Comparison of ENCODE assay signal across 12 cellular contexts in genomic region chr4:83340692-83341343, GRCh38. TPM values are rescaled to one million over a fixed set of nuclear protein-coding genes. Genes with fewer than 3 reads are reported as not detected.
DNase-seq lines count a peak whose midpoint lies in the region; ATAC-seq, FAIRE-seq and TF ChIP-seq lines count a peak whose summit lies in the region.
"Had no signal": no experiment of that assay in that cellular context is flagged by ENCODE, and none has a peak within 500 bp of the region (broad histone marks: within the 10 kb centered on the region; RNA-seq: fewer than 3 reads in every experiment).

No MANE protein-coding gene starts in this region.

- peaks cover 43% of the 10 kb centered on the region for H3K27me3 Mint-ChIP-seq in activated CD8-positive, alpha-beta memory T cell treated with anti-CD3 and anti-CD28 coated beads, Interleukin-2, amount 10 ng/mL, durations not matched to agents 7 days and 5 days

- peak overlapping the region; percentile 72 for H3K27ac Mint-ChIP-seq in activated CD8-positive, alpha-beta memory T cell treated with anti-CD3 and anti-CD28 coated beads, Interleukin-2, amount 10 ng/mL, durations not matched to agents 7 days and 5 days

- H3K4me3 Mint-ChIP-seq in activated CD8-positive, alpha-beta memory T cell treated with anti-CD3 and anti-CD28 coated beads, Interleukin-2, amount 10 ng/mL, durations not matched to agents 7 days and 5 days: peak overlapping the region; percentile 26

- CTCF ChIA-PET in activated CD8-positive, alpha-beta memory T cell treated with anti-CD3 and anti-CD28 coated beads, Interleukin-2, amount 10 ng/mL, durations not matched to agents 7 days and 5 days (lab: Charles Lee): interaction anchor here (1.2 to 1.8 kb wide), 3 partner anchors 15 to 75 kb away, joined by 3 to 5 read pairs (median 4); no protein-coding TSS in a partner anchor

- TF ChIP-seq EP300 in gastroesophageal sphincter (IDR thresholded peaks at IDR 0.05): no peak

- peaks cover 0 to 17% (median 0%) of the 10 kb centered on the region in 3 donors for H3K9me3 ChIP-seq in gastroesophageal sphincter

- H3K4me1 Mint-ChIP-seq in activated CD8-positive, alpha-beta memory T cell treated with anti-CD3 and anti-CD28 coated beads, Interleukin-2, amount 10 ng/mL, durations not matched to agents 7 days and 5 days: peaks cover 21% of the 10 kb centered on the region

- H3K4me3 ChIP-seq in gastroesophageal sphincter: no peak overlapping the region
- H3K4me3 ChIP-seq: ascending aorta, spleen, uterus had no signal

- TF ChIP-seq CTCF in gastroesophageal sphincter (IDR thresholded peaks at IDR 0.05): no peak

- WGBS in gastroesophageal sphincter (ENCODE audit: low coverage in 1 of 2), 2 donors: 49 to 89% methylated on average over 1 to 2 of the region's 2 CpGs

- peaks cover 9% of the 10 kb centered on the region for H3K9me3 Mint-ChIP-seq in activated CD8-positive, alpha-beta memory T cell treated with anti-CD3 and anti-CD28 coated beads, Interleukin-2, amount 10 ng/mL, durations not matched to agents 7 days and 5 days (ENCODE audit: low read depth)

- no peaks in the 10 kb centered on the region for H3K4me1 ChIP-seq in gastroesophageal sphincter
- H3K4me1 ChIP-seq: ascending aorta, uterus had no signal

- H3K27ac ChIP-seq in gastroesophageal sphincter: no peak overlapping the region
- H3K27ac ChIP-seq: ascending aorta, spleen, uterus had no signal

- H3K27me3 ChIP-seq in gastroesophageal sphincter: peaks cover 29% of the 10 kb centered on the region
- H3K27me3 ChIP-seq: ascending aorta, uterus had no signal

- peak; percentile 56 for FAIRE-seq in GM19239 (lab: Jason Lieb, UNC)

- H3K36me3 Mint-ChIP-seq in activated CD8-positive, alpha-beta memory T cell treated with anti-CD3 and anti-CD28 coated beads, Interleukin-2, amount 10 ng/mL, durations not matched to agents 7 days and 5 days: peaks cover 12% of the 10 kb centered on the region

- TF ChIP-seq POLR2A in gastroesophageal sphincter (IDR thresholded peaks at IDR 0.05): no peak

- H3K36me3 ChIP-seq in gastroesophageal sphincter: no peaks in the 10 kb centered on the region
- H3K36me3 ChIP-seq: ascending aorta, spleen, uterus had no signal

- ATAC-seq in HG03103 (IDR thresholded peaks at IDR 0.05; ENCODE audit: low read depth, unreplicated experiment): peak; percentile 60
- ATAC-seq in activated CD8-positive, alpha-beta memory T cell treated with anti-CD3 and anti-CD28 coated beads, Interleukin-2, amount 10 ng/mL, durations not matched to agents 7 days and 5 days: peak; percentile 89
- ATAC-seq in gastroesophageal sphincter: no peak
- ATAC-seq in HG03196 (IDR thresholded peaks at IDR 0.05; ENCODE audit: unreplicated experiment): no peak

- DNase-seq in GM19239 (ENCODE audit: insufficient read length, low spot score) (no peak), NCI-H128 (lab: John Stamatoyannopoulos, UW; ENCODE audit: unreplicated experiment) (no peak)
- peak; percentile 77 for DNase-seq in activated CD8-positive, alpha-beta memory T cell treated with anti-CD3 and anti-CD28 coated beads, Interleukin-2, amount 10 ng/mL, durations not matched to agents 7 days and 5 days
- peak; percentile 38 to 42 for DNase-seq in stimulated activated CD8-positive, alpha-beta memory T cell treated with anti-CD3 and anti-CD28 coated beads, Interleukin-15, amount 100 ng/mL, for 48 hours (ENCODE audit: low read depth in 2 of 2)
- DNase-seq: GF-D8, NCI-H1417 treated with DMSO at 0.1 percent for 48 hours, spleen, uterus had no signal

RNA-seq across cellular contexts. Expression of gene HPSE, which starts 6.2 kb away (rescaled TPM):
- total RNA-seq in activated CD8-positive, alpha-beta memory T cell treated with anti-CD3 and anti-CD28 coated beads, Interleukin-2, amount 10 ng/mL, durations not matched to agents 7 days and 5 days: 10 to 100 TPM; 18.4 to 19.6 TPM
- 1 to 10 TPM in 2 of 4 donors, under 1 TPM in 2; 0.47 to 3.3 (median 1.5) TPM for total RNA-seq in gastroesophageal sphincter

RNA-seq across cellular contexts. Expression of gene COQ2, which starts 56.2 kb away (rescaled TPM):
- 10 to 100 TPM; 20.6 to 21.9 TPM for total RNA-seq in activated CD8-positive, alpha-beta memory T cell treated with anti-CD3 and anti-CD28 coated beads, Interleukin-2, amount 10 ng/mL, durations not matched to agents 7 days and 5 days
- 1 to 10 TPM; 5.0 to 8.9 (median 5.5) TPM for total RNA-seq in gastroesophageal sphincter

Comparison
In these comparisons a context has a peak if more than half of its experiments do, and no peak if none do; other contexts are left out.
1. DNase-seq: peak in activated CD8-positive, alpha-beta memory T cell treated with anti-CD3 and anti-CD28 coated beads, Interleukin-2, amount 10 ng/mL, durations not matched to agents 7 days and 5 days (single experiment) and stimulated activated CD8-positive, alpha-beta memory T cell treated with anti-CD3 and anti-CD28 coated beads, Interleukin-15, amount 100 ng/mL, for 48 hours (2 of 2); none in GM19239 (single experiment) and NCI-H128 (single experiment).
2. ATAC-seq: peak in HG03103 (single experiment) and activated CD8-positive, alpha-beta memory T cell treated with anti-CD3 and anti-CD28 coated beads, Interleukin-2, amount 10 ng/mL, durations not matched to agents 7 days and 5 days (single experiment); none in gastroesophageal sphincter (single experiment) and HG03196 (single experiment).
3. RNA of gene HPSE, which starts 6.2 kb away (total RNA-seq): 18.4 to 19.6 TPM in activated CD8-positive, alpha-beta memory T cell treated with anti-CD3 and anti-CD28 coated beads, Interleukin-2, amount 10 ng/mL, durations not matched to agents 7 days and 5 days; 0.47 to 3.3 TPM in gastroesophageal sphincter; every median in the first group is over 4 times any median in the second.